Comparison of ENCODE assay signal across 10 cellular contexts in genomic region chr2:73987948-73988700, GRCh38. TPM values are rescaled to one million over a fixed set of nuclear protein-coding genes. Genes with fewer than 3 reads are reported as not detected.
A peak's percentile ranks its signal among the peaks of the same experiment; 100 is the strongest.
DNase-seq lines count a peak whose midpoint lies in the region; ATAC-seq and TF ChIP-seq lines count a peak whose summit lies in the region.
"Had no signal": no experiment of that assay in that cellular context is flagged by ENCODE, and none has a peak within 500 bp of the region (broad histone marks: within the 10 kb centered on the region; RNA-seq: fewer than 3 reads in every experiment).

No MANE protein-coding gene starts in this region.

- H3K4me1 ChIP-seq in ectodermal cell (ENCODE audit: control insufficient read depth, insufficient read depth, low read length) (peaks cover 36% of the 10 kb centered on the region), neural progenitor cell (peaks cover 37% of the 10 kb centered on the region)

- H3K9me3 ChIP-seq in CD4-positive, alpha-beta T cell (ENCODE audit: control insufficient read depth, low read length): no peaks in the 10 kb centered on the region
- no peaks in the 10 kb centered on the region for H3K9me3 ChIP-seq in ectodermal cell (ENCODE audit: control insufficient read depth, low read length)
- no peaks in the 10 kb centered on the region for H3K9me3 ChIP-seq in neural progenitor cell (ENCODE audit: low read depth)

- POLR2A ChIA-PET in CD4-positive, alpha-beta T cell (lab: Charles Lee): interaction anchor here (0.7 to 4.4 kb wide), 16 partner anchors 9 to 197 kb away, joined by 3 to 36 read pairs (median 6); partner anchors contain the start of genes MOB1A and STAMBP

- peaks cover 3% of the 10 kb centered on the region for H3K9me3 Mint-ChIP-seq in CD4-positive, alpha-beta T cell
- no peaks in the 10 kb centered on the region for H3K9me3 Mint-ChIP-seq in neural progenitor cell

- no peak for ATAC-seq in CD4-positive, alpha-beta T cell (ENCODE audit: poor library complexity)
- no peak for ATAC-seq in GM21526 (IDR thresholded peaks at IDR 0.05; ENCODE audit: low FRiP score, unreplicated experiment)

- H3K4me2 ChIP-seq in neural progenitor cell: peak overlapping the region; percentile 67

- H2AFZ ChIP-seq in neural progenitor cell (replicated peaks): no peak overlapping the region

- no peaks in the 10 kb centered on the region for H3K36me3 ChIP-seq in ectodermal cell (ENCODE audit: control insufficient read depth, insufficient read depth, low read length)
- H3K36me3 ChIP-seq in neural progenitor cell: no peaks in the 10 kb centered on the region

- intact Hi-C loops in CD4-positive, alpha-beta T cell (cut with DNase I, micrococcal nuclease): loop anchor here (1.0 to 10.0 kb wide), 6 partner anchors 17 to 163 kb away; partner anchors contain the start of genes STAMBP (in 2 of the 2) and DGUOK (in 1 of the 2)

- DNase-seq in CD4-positive, alpha-beta T cell: no peak
- no peak for DNase-seq in NB4 (ENCODE audit: low read depth)
- no peak for DNase-seq in neural progenitor cell (ENCODE audit: low spot score)
- no peak for DNase-seq in SHP77 (lab: John Stamatoyannopoulos, UW)
- DNase-seq in NOMO-1 (lab: John Stamatoyannopoulos, UW; ENCODE audit: unreplicated experiment in 2 of 2): no peak
- DNase-seq in GM03348 (ENCODE audit: low spot score): no peak
- DNase-seq: activated CD4-positive, alpha-beta T cell treated with anti-CD3 and anti-CD28 coated beads, Interleukin-2, amount 50 U/mL, for 4 hours; NCI-H146 had no signal

- H3K9ac ChIP-seq in neural progenitor cell: no peak overlapping the region

- H3K79me2 ChIP-seq in neural progenitor cell (ENCODE audit: low read depth): peaks cover 56% of the 10 kb centered on the region

- no peaks in the 10 kb centered on the region for H3K27me3 Mint-ChIP-seq in CD4-positive, alpha-beta T cell
- H3K27me3 Mint-ChIP-seq in neural progenitor cell (ENCODE audit: insufficient read depth, low read depth): peaks cover 16% of the 10 kb centered on the region

- peak overlapping the region; percentile 81 for H3K27ac Mint-ChIP-seq in CD4-positive, alpha-beta T cell
- H3K27ac Mint-ChIP-seq in neural progenitor cell: no peak overlapping the region

- 73 to 78% methylated on average over 9 to 10 of the region's 10 CpGs for WGBS in ectodermal cell, 2 experiments

- TF ChIP-seq POLR2A in NB4 (IDR thresholded peaks at IDR 0.05; ENCODE audit: extremely low read depth, insufficient read length): no peak

- no peak for TF ChIP-seq CTCF in CD4-positive, alpha-beta T cell (IDR thresholded peaks at IDR 0.05)
- TF ChIP-seq CTCF in NB4 (IDR thresholded peaks at IDR 0.05; ENCODE audit: low read depth, low read length): no peak
- no peak for TF ChIP-seq CTCF in neural progenitor cell (IDR thresholded peaks at IDR 0.05)

- H4K20me1 ChIP-seq in neural progenitor cell (ENCODE audit: low read depth): peaks cover 56% of the 10 kb centered on the region

- CTCF ChIA-PET in CD4-positive, alpha-beta T cell (lab: Charles Lee): interaction anchor here (1.2 to 2.6 kb wide), 8 partner anchors 13 to 347 kb away, joined by 3 to 13 read pairs (median 7); partner anchors contain the start of gene STAMBP

- H3K36me3 Mint-ChIP-seq in CD4-positive, alpha-beta T cell (ENCODE audit: low read depth): peaks cover 43% of the 10 kb centered on the region
- peaks cover 28% of the 10 kb centered on the region for H3K36me3 Mint-ChIP-seq in neural progenitor cell

- no peak overlapping the region for H3K27ac ChIP-seq in CD4-positive, alpha-beta T cell (ENCODE audit: low read depth, low read length)
- H3K27ac ChIP-seq in ectodermal cell (ENCODE audit: insufficient read depth, low read depth, low read length, poor library complexity, severe bottlenecking) (no peak overlapping the region), neural progenitor cell (no peak overlapping the region)

- H3K27me3 ChIP-seq in CD4-positive, alpha-beta T cell (ENCODE audit: control insufficient read depth, insufficient read depth, low read length): no peaks in the 10 kb centered on the region
- H3K27me3 ChIP-seq in ectodermal cell (ENCODE audit: control insufficient read depth, insufficient read depth, low read length, poor library complexity, severe bottlenecking) (peaks cover 14% of the 10 kb centered on the region), neural progenitor cell (peaks cover 30% of the 10 kb centered on the region)

- H3K4me3 Mint-ChIP-seq in CD4-positive, alpha-beta T cell: peak overlapping the region; percentile 84
- peak overlapping the region; percentile 91 for H3K4me3 Mint-ChIP-seq in neural progenitor cell

- peaks cover 25% of the 10 kb centered on the region for H3F3A ChIP-seq in neural progenitor cell (ENCODE audit: low read depth)

- H3K4me1 Mint-ChIP-seq in CD4-positive, alpha-beta T cell (ENCODE audit: low read depth): peaks cover 73% of the 10 kb centered on the region
- H3K4me1 Mint-ChIP-seq in neural progenitor cell: peaks cover 43% of the 10 kb centered on the region

- peak overlapping the region; percentile 64 for H3K4me3 ChIP-seq in NB4 (ENCODE audit: low read depth, low read length)
- peak overlapping the region; percentile 16 for H3K4me3 ChIP-seq in ectodermal cell (ENCODE audit: insufficient read depth, low read depth, low read length)
- H3K4me3 ChIP-seq in neural progenitor cell: peak overlapping the region; percentile 3

RNA-seq across cellular contexts. Expression of gene TET3, which starts 3.4 kb away (rescaled TPM):
- total RNA-seq in CD4-positive, alpha-beta T cell: 10 to 100 TPM; 22.2 to 24.1 TPM
- 11.9 TPM for polyA plus RNA-seq in ectodermal cell (2013, experiment 1 of 4)
- 13.8 TPM for polyA plus RNA-seq in ectodermal cell (2013, experiment 2 of 4)
- 7.3 TPM for polyA plus RNA-seq in ectodermal cell (2013, experiment 3 of 4)
- polyA plus RNA-seq in ectodermal cell (2013, experiment 4 of 4): 8.4 TPM
- 6.2 and 9.1 TPM in 2 replicates for total RNA-seq in neural progenitor cell (ENCODE audit: low replicate concordance)

Comparison
In these comparisons a context has a peak if more than half of its experiments do, and no peak if none do; other contexts are left out.
1. H3K4me3 ChIP-seq: peak in every context shown above with its lines; median percentile 64 in NB4; 16 in ectodermal cell; 3 in neural progenitor cell.